8 cellular contexts compared by ENCODE assay signal in genomic region chr3:49469037-49469875, GRCh38. TPM values are rescaled to one million over a fixed set of nuclear protein-coding genes. Genes with fewer than 3 reads are reported as not detected.
DNase-seq lines count a peak whose midpoint lies in the region; ATAC-seq, FAIRE-seq and TF ChIP-seq lines count a peak whose summit lies in the region.

No MANE protein-coding gene starts in this region.

- peak overlapping the region; percentile 86 for H3K4me3 Mint-ChIP-seq in central memory CD8-positive, alpha-beta T cell

- peak overlapping the region; percentile 86 for H3K9ac ChIP-seq in keratinocyte (ENCODE audit: control insufficient read depth, extremely low read depth, insufficient read depth, low read length)

- H3K4me1 Mint-ChIP-seq in central memory CD8-positive, alpha-beta T cell, result peaks cover 16% of the 10 kb centered on the region

- TF ChIP-seq CTCF in AG04450 (IDR thresholded peaks at IDR 0.05; ENCODE audit: low read depth, low read length) (no peak), GM12865 (IDR thresholded peaks at IDR 0.05; ENCODE audit: insufficient read depth, low read depth, low read length, missing control alignments) (no peak), keratinocyte (optimal IDR thresholded peaks at IDR 0.05 in 1 of 3, IDR thresholded peaks at IDR 0.05 in 1 of 3, conservative IDR thresholded peaks at IDR 0.05 in 1 of 3; ENCODE audit: extremely low read depth in 1 of 3, insufficient read depth in 2 of 3, low read length in 3 of 3) (no peak)

- H3K27ac ChIP-seq in AG04450 (ENCODE audit: low read depth, low read length) (peak overlapping the region; percentile 91), keratinocyte (ENCODE audit: control insufficient read depth, insufficient read depth, low read length) (peak overlapping the region; percentile 95), small intestine (ENCODE audit: low read depth in 1 of 2, low read length in 1 of 2) (peak overlapping the region; percentile 93 to 97)

- 11 to 17% (median 14%) methylated on average over 22 of the region's 22 CpGs for WGBS in small intestine, 3 donors

- H3K4me1 ChIP-seq in keratinocyte (ENCODE audit: control insufficient read depth, extremely low read depth, insufficient read depth, low read length) (peaks cover 22% of the 10 kb centered on the region), small intestine (ENCODE audit: control insufficient read depth in 2 of 2, insufficient read depth in 1 of 2, low read depth in 1 of 2, low read length in 1 of 2) (peaks cover 0 to 9% of the 10 kb centered on the region in 2 donors)

- peak overlapping the region; percentile 100 for H3K4me2 ChIP-seq in keratinocyte (ENCODE audit: control insufficient read depth, extremely low read depth, insufficient read depth, low read depth, low read length)

- H3K27me3 ChIP-seq in AG04450 (ENCODE audit: control insufficient read depth, insufficient read depth, low read length) (no peaks in the 10 kb centered on the region), keratinocyte (ENCODE audit: control insufficient read depth, extremely low read depth, insufficient read depth, low read length) (no peaks in the 10 kb centered on the region), small intestine (ENCODE audit: control insufficient read depth in 2 of 2, insufficient read depth in 2 of 2, low read length in 2 of 2) (no peaks in the 10 kb centered on the region)

- no peaks in the 10 kb centered on the region for H4K20me1 ChIP-seq in keratinocyte (ENCODE audit: control insufficient read depth, extremely low read depth, insufficient read depth, low read length)

- peaks cover 5% of the 10 kb centered on the region for H3K36me3 Mint-ChIP-seq in central memory CD8-positive, alpha-beta T cell (ENCODE audit: insufficient read depth)

- DNase-seq in AG04450 (ENCODE audit: low read depth, low spot score) (no peak), GM12865 (ENCODE audit: low read depth) (peak; percentile 7), NCI-H69 (lab: John Stamatoyannopoulos, UW) (peak; percentile 68), keratinocyte (ENCODE audit: low read depth, low spot score) (no peak), small intestine (no peak)
- DNase-seq in central memory CD8-positive, alpha-beta T cell (ENCODE audit: low spot score in 2 of 2), result peak in 1 of 2 donors; percentile 15
- DNase-seq in activated effector memory CD4-positive, alpha-beta T cell treated with Interleukin-2 at 50 U/mL for 16 hours, result no peak

- no peaks in the 10 kb centered on the region for H3K27me3 Mint-ChIP-seq in central memory CD8-positive, alpha-beta T cell

- no peaks in the 10 kb centered on the region for H3K36me3 ChIP-seq in keratinocyte (ENCODE audit: control insufficient read depth in 2 of 2, extremely low read depth in 1 of 2, insufficient read depth in 2 of 2, low read length in 2 of 2)
- no peaks in the 10 kb centered on the region for H3K36me3 ChIP-seq in small intestine (ENCODE audit: control insufficient read depth in 2 of 2, insufficient read depth in 2 of 2, low read length in 2 of 2)

- no peaks in the 10 kb centered on the region; the same call in 1 of the 2 replicates for H3K9me3 ChIP-seq in AG04450 (ENCODE audit: control insufficient read depth, insufficient read depth, low read length)
- H3K9me3 ChIP-seq in keratinocyte (ENCODE audit: control insufficient read depth, low read depth, low read length), result no peaks in the 10 kb centered on the region
- H3K9me3 ChIP-seq in small intestine (ENCODE audit: control insufficient read depth, low read depth), result no peaks in the 10 kb centered on the region

- no peaks in the 10 kb centered on the region for H3K9me3 Mint-ChIP-seq in central memory CD8-positive, alpha-beta T cell

- peaks cover 21% of the 10 kb centered on the region for H3K79me2 ChIP-seq in keratinocyte (ENCODE audit: control insufficient read depth, insufficient read depth, low read length)

- dilution Hi-C loops in keratinocyte (cut with MboI; ENCODE audit: extremely low pct_ligation_motif_present, low sequenced_read_pairs), result no loop called here

- FAIRE-seq in keratinocyte (lab: Jason Lieb, UNC) (no peak), small intestine (lab: Jason Lieb, UNC) (no peak)

- H3K27ac Mint-ChIP-seq in central memory CD8-positive, alpha-beta T cell (ENCODE audit: low read depth), result no peak overlapping the region

- H3K4me3 ChIP-seq in AG04450 (ENCODE audit: low read depth, low read length) (peak overlapping the region; percentile 64), GM12865 (ENCODE audit: low read depth, low read length) (peak overlapping the region; percentile 84), keratinocyte (ENCODE audit: control insufficient read depth in 2 of 3, extremely low read depth in 1 of 3, insufficient read depth in 2 of 3, low read depth in 1 of 3, low read length in 3 of 3) (peak overlapping the region; percentile 41 to 92 (median 79)), small intestine (ENCODE audit: low read depth in 1 of 2, low read length in 2 of 2) (peak overlapping the region in 1 of 2 donors; percentile 39)

- H2AFZ ChIP-seq in keratinocyte (ENCODE audit: control insufficient read depth, low read length), result peak overlapping the region; percentile 94

- POLR2A ChIA-PET in AG04450 (lab: Yijun Ruan, JAX), result interaction anchor here (0.5 to 1.6 kb wide), 18 partner anchors 10 to 447 kb away, joined by 3 to 10 read pairs (median 4); partner anchors contain the start of genes NDUFAF3, NICN1, QRICH1 and RHOA

- ATAC-seq in central memory CD8-positive, alpha-beta T cell (replicated peaks; ENCODE audit: extremely low read depth, poor library complexity, severe bottlenecking), result no peak
- no peak for ATAC-seq in GM18498 (IDR thresholded peaks at IDR 0.05; ENCODE audit: unreplicated experiment)

- CTCF ChIA-PET in AG04450 (lab: Charles Lee), result interaction anchor here (1.0 kb wide), 1 partner anchor 10 kb away, joined by 4 read pairs; no protein-coding TSS in a partner anchor

- no peaks in the 10 kb centered on the region for H3K9me1 ChIP-seq in keratinocyte (ENCODE audit: control insufficient read depth, extremely low read depth, insufficient read depth, low read length)

RNA-seq across cellular contexts. Expression of gene DAG1, which starts 0.8 kb away (rescaled TPM):
- polyA plus RNA-seq in AG04450 (2011; rRNA removed) (29.5 and 34.2 TPM in 2 replicates), keratinocyte (22.0 to 34.4 TPM (median 32.9 TPM) in 3 replicates), small intestine (10 to 100 TPM in 1 of 3 donors, 1 to 10 TPM in 2; 3.8 to 42.6 (median 5.7) TPM)
- polyA minus RNA-seq in AG04450 (2011; rRNA and poly(A)+ RNA removed), result 44.0 and 80.5 TPM in 2 replicates
- 8.2 TPM for polyA plus RNA-seq in keratinocyte (2011; ENCODE audit: low read depth)
- polyA plus RNA-seq in keratinocyte (2011; cell fraction: cytosol; rRNA removed), result 10.4 and 11.3 TPM in 2 replicates
- 71.4 and 71.9 TPM in 2 replicates for polyA plus RNA-seq in keratinocyte (2011; cell fraction: nucleus; rRNA removed)
- 29.5 and 36.6 TPM in 2 replicates for polyA plus RNA-seq in keratinocyte (2012; ENCODE audit: low replicate concordance)
- polyA minus RNA-seq in keratinocyte, result 72.6 to 230 TPM (median 84.9 TPM) in 3 replicates
- 34.0 TPM for polyA minus RNA-seq in keratinocyte (2011; cell fraction: cytosol; rRNA and poly(A)+ RNA removed)
- polyA minus RNA-seq in keratinocyte (2011; cell fraction: nucleus; rRNA and poly(A)+ RNA removed), result 107 and 141 TPM in 2 replicates

RNA-seq across cellular contexts. Expression of gene NICN1, which starts 40.1 kb away (rescaled TPM):
- polyA plus RNA-seq in AG04450 (2011; rRNA removed), result 13.3 and 15.7 TPM in 2 replicates
- polyA minus RNA-seq in AG04450 (2011; rRNA and poly(A)+ RNA removed), result 27.1 and 32.4 TPM in 2 replicates
- polyA plus RNA-seq in keratinocyte, result 9.6 to 17.8 TPM (median 13.1 TPM) in 3 replicates
- polyA plus RNA-seq in keratinocyte (2011; ENCODE audit: low read depth), result 0.97 TPM
- polyA plus RNA-seq in keratinocyte (2011; cell fraction: cytosol; rRNA removed), result 6.6 and 9.3 TPM in 2 replicates
- polyA plus RNA-seq in keratinocyte (2011; cell fraction: nucleus; rRNA removed), result 76.2 and 146 TPM in 2 replicates
- 5.3 and 11.9 TPM in 2 replicates for polyA plus RNA-seq in keratinocyte (2012; ENCODE audit: low replicate concordance)
- polyA minus RNA-seq in keratinocyte, result 26.3 to 33.1 TPM (median 27.7 TPM) in 3 replicates
- polyA minus RNA-seq in keratinocyte (2011; cell fraction: cytosol; rRNA and poly(A)+ RNA removed), result 13.0 TPM
- polyA minus RNA-seq in keratinocyte (2011; cell fraction: nucleus; rRNA and poly(A)+ RNA removed), result 6.0 and 13.9 TPM in 2 replicates
- 1 to 10 TPM; 2.2 to 8.5 (median 2.2) TPM for polyA plus RNA-seq in small intestine

RNA-seq across cellular contexts. Expression of gene AMT, which starts 47.0 kb away (rescaled TPM):
- polyA plus RNA-seq in AG04450 (2011; rRNA removed) (5.5 and 7.0 TPM in 2 replicates), keratinocyte (2.8 to 9.0 TPM (median 7.1 TPM) in 3 replicates), small intestine (10 to 100 TPM; 15.4 to 34.9 (median 20.0) TPM)
- polyA minus RNA-seq in AG04450 (2011; rRNA and poly(A)+ RNA removed), result 1.4 and 1.9 TPM in 2 replicates
- polyA plus RNA-seq in keratinocyte (2011; ENCODE audit: low read depth), result 0.94 TPM
- polyA plus RNA-seq in keratinocyte (2011; cell fraction: cytosol; rRNA removed), result 0.34 and 0.55 TPM in 2 replicates
- 35.1 and 49.7 TPM in 2 replicates for polyA plus RNA-seq in keratinocyte (2011; cell fraction: nucleus; rRNA removed)
- 1.7 and 3.7 TPM in 2 replicates for polyA plus RNA-seq in keratinocyte (2012; ENCODE audit: low replicate concordance)
- polyA minus RNA-seq in keratinocyte, result 1.2 to 2.3 TPM (median 2.2 TPM) in 3 replicates
- not detected for polyA minus RNA-seq in keratinocyte (2011; cell fraction: cytosol; rRNA and poly(A)+ RNA removed)
- polyA minus RNA-seq in keratinocyte (2011; cell fraction: nucleus; rRNA and poly(A)+ RNA removed), result 3.0 and 3.2 TPM in 2 replicates

RNA-seq across cellular contexts. Expression of gene TCTA, which starts 57.0 kb away (rescaled TPM):
- polyA plus RNA-seq in AG04450 (2011; rRNA removed), result 30.4 and 32.0 TPM in 2 replicates
- 17.5 and 18.2 TPM in 2 replicates for polyA minus RNA-seq in AG04450 (2011; rRNA and poly(A)+ RNA removed)
- polyA plus RNA-seq in keratinocyte, result 16.5 to 21.2 TPM (median 20.4 TPM) in 3 replicates
- 0.60 TPM for polyA plus RNA-seq in keratinocyte (2011; ENCODE audit: low read depth)
- 22.7 and 22.8 TPM in 2 replicates for polyA plus RNA-seq in keratinocyte (2011; cell fraction: cytosol; rRNA removed)
- polyA plus RNA-seq in keratinocyte (2011; cell fraction: nucleus; rRNA removed), result 10.8 and 13.8 TPM in 2 replicates
- 6.7 and 11.8 TPM in 2 replicates for polyA plus RNA-seq in keratinocyte (2012; ENCODE audit: low replicate concordance)
- polyA minus RNA-seq in keratinocyte, result 10.8 to 13.7 TPM (median 12.8 TPM) in 3 replicates
- 9.2 TPM for polyA minus RNA-seq in keratinocyte (2011; cell fraction: cytosol; rRNA and poly(A)+ RNA removed)
- polyA minus RNA-seq in keratinocyte (2011; cell fraction: nucleus; rRNA and poly(A)+ RNA removed), result 3.6 and 8.1 TPM in 2 replicates
- 10 to 100 TPM; 31.1 to 41.8 (median 33.3) TPM for polyA plus RNA-seq in small intestine

RNA-seq across cellular contexts. Expression of gene RHOA, which starts 57.5 kb away (rescaled TPM):
- polyA plus RNA-seq in AG04450 (2011; rRNA removed) (466 and 505 TPM in 2 replicates), keratinocyte (216 to 588 TPM (median 332 TPM) in 3 replicates), small intestine (100 to 1,000 TPM; 357 to 371 (median 368) TPM)
- polyA minus RNA-seq in AG04450 (2011; rRNA and poly(A)+ RNA removed), result 602 and 659 TPM in 2 replicates
- polyA plus RNA-seq in keratinocyte (2011; ENCODE audit: low read depth), result 345 TPM
- 429 and 562 TPM in 2 replicates for polyA plus RNA-seq in keratinocyte (2011; cell fraction: cytosol; rRNA removed)
- 205 and 231 TPM in 2 replicates for polyA plus RNA-seq in keratinocyte (2011; cell fraction: nucleus; rRNA removed)
- 463 and 476 TPM in 2 replicates for polyA plus RNA-seq in keratinocyte (2012; ENCODE audit: low replicate concordance)
- 394 to 579 TPM (median 534 TPM) in 3 replicates for polyA minus RNA-seq in keratinocyte
- 567 TPM for polyA minus RNA-seq in keratinocyte (2011; cell fraction: cytosol; rRNA and poly(A)+ RNA removed)
- polyA minus RNA-seq in keratinocyte (2011; cell fraction: nucleus; rRNA and poly(A)+ RNA removed), result 109 and 169 TPM in 2 replicates

Comparison
In these comparisons a context has a peak if more than half of its experiments do, and no peak if none do; other contexts are left out.
1. DNase-seq: peak in GM12865 (single experiment) and NCI-H69 (single experiment); none in AG04450 (single experiment), keratinocyte (single experiment), small intestine (single experiment) and activated effector memory CD4-positive, alpha-beta T cell treated with Interleukin-2 at 50 U/mL for 16 hours (single experiment).
2. Peak in every context shown above with its lines, with median percentiles within 50 percentile points of each other: H3K27ac ChIP-seq.